18 cellular contexts compared by ENCODE assay signal in the genomic region with DNA sequence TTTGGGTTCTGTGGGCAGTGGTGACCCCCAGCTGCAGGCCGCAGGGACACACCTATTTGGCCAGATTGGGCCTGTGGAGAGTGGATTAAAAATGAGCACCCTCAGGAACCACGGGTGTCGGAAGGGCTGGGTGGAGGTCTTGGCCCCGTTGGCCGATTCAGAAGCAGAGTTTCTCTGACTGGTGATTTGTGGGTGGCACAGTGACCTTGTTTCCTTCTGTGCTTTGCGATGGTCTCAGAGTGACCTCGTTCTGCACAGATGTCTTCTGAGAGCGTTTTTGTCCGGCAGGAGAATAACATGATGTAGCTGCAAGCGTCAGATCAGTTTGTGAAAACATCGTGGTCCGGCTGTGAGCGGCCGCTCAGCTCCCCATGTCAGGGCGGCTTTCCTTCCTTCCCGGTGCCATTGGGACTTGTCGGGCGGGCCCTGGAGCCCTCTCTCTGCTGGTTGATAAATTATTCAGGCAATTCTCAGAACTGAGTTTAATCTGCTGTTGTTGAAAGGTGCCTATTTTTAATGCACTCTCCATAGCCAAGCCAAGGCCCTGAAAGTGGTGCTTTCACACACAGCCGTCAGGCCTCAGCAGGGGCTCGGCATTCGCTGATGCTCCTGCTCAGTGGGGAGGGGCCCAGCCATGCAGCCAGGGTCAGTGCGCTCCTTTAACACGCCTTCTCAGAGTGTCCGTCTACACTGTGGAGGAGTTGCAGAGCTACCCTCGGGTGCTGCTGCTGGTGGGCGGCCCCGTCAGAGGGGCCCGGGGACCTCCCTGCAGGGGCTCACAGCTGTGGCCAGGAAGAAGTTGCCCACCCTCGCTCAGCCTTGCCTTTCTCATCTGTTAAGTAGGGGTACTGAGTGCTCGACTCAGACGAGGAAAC. TPM values are rescaled to one million over a fixed set of nuclear protein-coding genes. Genes with fewer than 3 reads are reported as not detected.
DNase-seq lines count a peak whose midpoint lies in the region; ATAC-seq, FAIRE-seq and TF ChIP-seq lines count a peak whose summit lies in the region.
"Had no signal": no experiment of that assay in that cellular context is flagged by ENCODE, and none has a peak within 500 bp of the region (broad histone marks: within the 10 kb centered on the region; RNA-seq: fewer than 3 reads in every experiment).

No MANE protein-coding gene starts in this region.

- H4K5ac ChIP-seq in H1 (ENCODE audit: insufficient read length, low read depth, low read length), result no peak overlapping the region

- peaks cover 2 to 5% of the 10 kb centered on the region in 2 experiments; a peak in 1 of 4 replicates for H3K9me3 ChIP-seq in H1 (ENCODE audit: insufficient read depth in 2 of 2, low read depth in 1 of 2, low read length in 1 of 2)
- H3K9me3 ChIP-seq in upper lobe of right lung, result peaks cover 10% of the 10 kb centered on the region
- H3K9me3 ChIP-seq: BE2C, HAP-1 had no signal

- no peak overlapping the region for H3K56ac ChIP-seq in H1 (replicated peaks; ENCODE audit: insufficient read length, low read depth, low read length)

- no peak overlapping the region for H3K4me2 ChIP-seq in H1 (ENCODE audit: insufficient read depth in 1 of 2, low read depth in 2 of 2, low read length in 2 of 2)

- H3K14ac ChIP-seq in H1 (ENCODE audit: insufficient read length), result no peak overlapping the region

- peaks cover 32% of the 10 kb centered on the region for H3K9me3 Mint-ChIP-seq in nephron progenitor cell

- DNase-seq in NCI-H2227 (lab: John Stamatoyannopoulos, UW; ENCODE audit: unreplicated experiment) (peak; percentile 11), H1 (ENCODE audit: low read depth in 1 of 2, low spot score in 2 of 2) (no peak), nephron progenitor cell (no peak), upper lobe of right lung (peak; percentile 57), MV-4-11 (lab: John Stamatoyannopoulos, UW) (no peak)
- DNase-seq: BE2C; CD4-positive, alpha-beta memory T cell; NCI-H1436 treated with DMSO at 0.1 percent for 48 hours; NCI-H2081; NCI-H226; NCI-H526 treated with DMSO at 0.1 percent for 48 hours; OCI-M1; RPMI8226; SJCRH30 had no signal

- H2AK5ac ChIP-seq in H1 (ENCODE audit: low read depth, low read length), result no peak overlapping the region

- H2BK120ac ChIP-seq in H1 (replicated peaks; ENCODE audit: low read depth, low read length), result no peak overlapping the region

- H2BK20ac ChIP-seq in H1 (ENCODE audit: low read length), result no peak overlapping the region

- H3K27me3 ChIP-seq in H1 (replicated peaks in 1 of 4; ENCODE audit: control insufficient read depth in 3 of 4, extremely low read depth in 1 of 4, insufficient read depth in 3 of 4, low read length in 3 of 4) (no peaks in the 10 kb centered on the region; a peak in 1 of 7 replicates), upper lobe of right lung (no peaks in the 10 kb centered on the region)
- H3K27me3 ChIP-seq: SJCRH30 had no signal

- H3K9ac ChIP-seq in H1 (replicated peaks in 1 of 4; ENCODE audit: extremely low read depth in 1 of 4, low read depth in 3 of 4, low read length in 3 of 4), result no peak overlapping the region; a peak in 1 of 7 replicates

- no peaks in the 10 kb centered on the region for H4K20me1 ChIP-seq in H1 (replicated peaks in 1 of 2; ENCODE audit: control insufficient read depth in 1 of 2, insufficient read depth in 2 of 2, low read length in 2 of 2)

- no peaks in the 10 kb centered on the region for H3K79me2 ChIP-seq in H1 (ENCODE audit: control insufficient read depth in 1 of 2, insufficient read depth in 2 of 2, low read length in 2 of 2)

- H3K4me1 Mint-ChIP-seq in nephron progenitor cell, result peaks cover 22% of the 10 kb centered on the region

- H3K23me2 ChIP-seq in H1 (ENCODE audit: low read depth, low read length), result peaks cover 2% of the 10 kb centered on the region; the same call in 1 of the 2 replicates

- H3K36me3 Mint-ChIP-seq in nephron progenitor cell (ENCODE audit: low read depth), result no peaks in the 10 kb centered on the region

- H2BK12ac ChIP-seq in H1 (ENCODE audit: low read depth, low read length), result no peak overlapping the region

- H3K79me1 ChIP-seq in H1 (ENCODE audit: low read depth, low read length), result no peaks in the 10 kb centered on the region

- H3K4ac ChIP-seq in H1 (replicated peaks; ENCODE audit: insufficient read length, low read depth, low read length), result no peak overlapping the region

- intact Hi-C loops in upper lobe of right lung (cut with DNase I), result no loop called here

- H2BK5ac ChIP-seq in H1 (ENCODE audit: low read depth, low read length), result peak overlapping the region; percentile 30; the same call in 1 of the 2 replicates

- no peak for TF ChIP-seq RAD21 in H1 (IDR thresholded peaks at IDR 0.05 in 1 of 2, conservative IDR thresholded peaks at IDR 0.05 in 1 of 2; ENCODE audit: low read depth in 2 of 2, low read length in 2 of 2)

- H3K36me3 ChIP-seq in H1 (ENCODE audit: control insufficient read depth in 2 of 4, insufficient read depth in 4 of 4, low read length in 3 of 4) (no peaks in the 10 kb centered on the region), upper lobe of right lung (no peaks in the 10 kb centered on the region)
- H3K36me3 ChIP-seq: BE2C, HAP-1, SJCRH30 had no signal

- TF ChIP-seq POLR2A in H1 (IDR thresholded peaks at IDR 0.05; ENCODE audit: control extremely low read depth in 1 of 2, low read depth in 2 of 2, low read length in 2 of 2), result no peak

- TF ChIP-seq CTCF in H1 (IDR thresholded peaks at IDR 0.05; ENCODE audit: control extremely low read depth in 1 of 3, insufficient read depth in 1 of 3, low read depth in 1 of 3, low read length in 3 of 3), result no peak
- TF ChIP-seq CTCF in nephron progenitor cell (IDR thresholded peaks at IDR 0.05), result no peak
- TF ChIP-seq CTCF in upper lobe of right lung (IDR thresholded peaks at IDR 0.05), result no peak

- ATAC-seq in upper lobe of right lung, result no peak
- no peak for ATAC-seq in GM19467 (IDR thresholded peaks at IDR 0.05; ENCODE audit: unreplicated experiment)
- no peak for ATAC-seq in GM19035 (IDR thresholded peaks at IDR 0.05; ENCODE audit: unreplicated experiment)

- FAIRE-seq in H1 (lab: Jason Lieb, UNC), result no peak

- peak overlapping the region; percentile 21 for H3K27ac Mint-ChIP-seq in nephron progenitor cell
- H3K27ac Mint-ChIP-seq: CD4-positive, alpha-beta memory T cell; IgD-negative memory B cell had no signal

- H4K8ac ChIP-seq in H1 (ENCODE audit: extremely low read depth, insufficient read depth, low read length), result peak overlapping the region; percentile 53; the same call in 1 of the 2 replicates

- no peak for TF ChIP-seq EP300 in H1 (IDR thresholded peaks at IDR 0.05; ENCODE audit: borderline replicate concordance in 1 of 2, low read depth in 2 of 2, low read length in 2 of 2)

- no peak overlapping the region; the same call in 1 of the 2 replicates for H3K18ac ChIP-seq in H1 (ENCODE audit: extremely low read depth, low read length)

- CTCF ChIA-PET in H1 (lab: Charles Lee; ENCODE audit: partially characterized antibody), result interaction anchor here (0.9 to 1.5 kb wide), 5 partner anchors 11 to 27 kb away, joined by 3 to 4 read pairs (median 4); partner anchors contain the start of gene TRPM2

- no peak overlapping the region for H2AFZ ChIP-seq in H1 (ENCODE audit: low read length)

- POLR2A ChIA-PET in H1 (lab: Charles Lee; ENCODE audit: partially characterized antibody), result no interaction called here

- H3K4me1 ChIP-seq in H1 (replicated peaks in 1 of 4; ENCODE audit: control insufficient read depth in 3 of 4, insufficient read depth in 4 of 4, low read length in 3 of 4), result peaks cover 0 to 9% (median 2%) of the 10 kb centered on the region in 4 experiments; a peak in 2 of 7 replicates
- no peaks in the 10 kb centered on the region for H3K4me1 ChIP-seq in upper lobe of right lung
- H3K4me1 ChIP-seq: BE2C, HAP-1, SJCRH30 had no signal

- no peak overlapping the region for H3K4me3 Mint-ChIP-seq in nephron progenitor cell
- H3K4me3 Mint-ChIP-seq: CD4-positive, alpha-beta memory T cell had no signal

- 81% methylated on average over 26 of the region's 31 CpGs; no CpG with 5 or more reads in 1 of the 2 experiments for WGBS in H1 (ENCODE audit: extremely low coverage in 1 of 2, insufficient coverage in 1 of 2, insufficient read length in 1 of 2, insufficient replicate concordance in 2 of 2, low coverage in 1 of 2, low lambda C conversion rate in 2 of 2, missing lambda C conversion rate in 1 of 2), 2 experiments

- peaks cover 25% of the 10 kb centered on the region for H3K27me3 Mint-ChIP-seq in nephron progenitor cell (ENCODE audit: low read depth, poor library complexity)
- H3K27me3 Mint-ChIP-seq: CD4-positive, alpha-beta memory T cell had no signal

- no peak overlapping the region for H4K91ac ChIP-seq in H1 (replicated peaks; ENCODE audit: insufficient read length, low read length)

- H2BK15ac ChIP-seq in H1 (ENCODE audit: low read length), result no peak overlapping the region

- H3K4me3 ChIP-seq in H1 (ENCODE audit: extremely low read depth in 1 of 4, insufficient read depth in 2 of 4, low read depth in 3 of 4, low read length in 4 of 4) (no peak overlapping the region), upper lobe of right lung (no peak overlapping the region)
- H3K4me3 ChIP-seq: HAP-1, SJCRH30 had no signal

- no peak overlapping the region for H3K23ac ChIP-seq in H1 (ENCODE audit: insufficient read length)

- H3K27ac ChIP-seq in H1 (ENCODE audit: low read depth, low read length) (no peak overlapping the region), upper lobe of right lung (no peak overlapping the region)
- H3K27ac ChIP-seq: SJCRH30 had no signal

TF ChIP-seq in H1, 55 proteins besides CTCF, POLR2A, EP300 and RAD21 (continues in another document):
- TF ChIP-seq TCF12 (IDR thresholded peaks at IDR 0.05; ENCODE audit: low read depth, low read length), result no peak

RNA-seq across cellular contexts. Expression of gene TRPM2, which starts 26.8 kb away (rescaled TPM):
- total RNA-seq in H1 (2021; fragmentation: NEBNext Ultra II Directional; extraction: Animal tissue kit (Norgen Biotek cat#: 25700)), result 0.28 and 0.36 TPM in 2 replicates
- 0.17 and 0.27 TPM in 2 replicates for polyA plus RNA-seq in H1 (2011; rRNA removed)
- polyA plus RNA-seq in H1 (2011; cell fraction: cytosol; rRNA removed), result 0.27 TPM
- polyA plus RNA-seq in H1 (2011; cell fraction: nucleus; rRNA removed), result 0.64 TPM
- polyA plus RNA-seq in H1 (2012, experiment 1 of 2), result 0.13 to 0.59 TPM (median 0.25 TPM) in 4 replicates
- 0.10 TPM for polyA plus RNA-seq in H1 (2012, experiment 2 of 2)
- 0.30 TPM for polyA plus RNA-seq in H1 (2013, experiment 1 of 2)
- 0.15 TPM for polyA plus RNA-seq in H1 (2013, experiment 2 of 2)
- 0.17 and 0.22 TPM in 2 replicates for polyA minus RNA-seq in H1 (2011; rRNA and poly(A)+ RNA removed)
- polyA minus RNA-seq in H1 (2011; cell fraction: cytosol; rRNA and poly(A)+ RNA removed), result 1.5 TPM
- polyA minus RNA-seq in H1 (2011; cell fraction: nucleus; rRNA and poly(A)+ RNA removed), result 1.2 TPM
- 10.0 TPM for total RNA-seq in upper lobe of right lung

RNA-seq across cellular contexts. Expression of gene CFAP410, which starts 41.0 kb away (rescaled TPM):
- 10.6 and 11.6 TPM in 2 replicates for total RNA-seq in H1 (2021; fragmentation: NEBNext Ultra II Directional; extraction: Animal tissue kit (Norgen Biotek cat#: 25700))
- polyA plus RNA-seq in H1 (2011; rRNA removed), result 12.0 and 20.5 TPM in 2 replicates
- 14.8 TPM for polyA plus RNA-seq in H1 (2011; cell fraction: cytosol; rRNA removed)
- 59.6 TPM for polyA plus RNA-seq in H1 (2011; cell fraction: nucleus; rRNA removed)
- polyA plus RNA-seq in H1 (2012, experiment 1 of 2), result 6.5 to 11.7 TPM (median 11.0 TPM) in 4 replicates
- 5.2 TPM for polyA plus RNA-seq in H1 (2012, experiment 2 of 2)
- polyA plus RNA-seq in H1 (2013, experiment 1 of 2), result 9.3 TPM
- 7.4 TPM for polyA plus RNA-seq in H1 (2013, experiment 2 of 2)
- 2.4 and 2.6 TPM in 2 replicates for polyA minus RNA-seq in H1 (2011; rRNA and poly(A)+ RNA removed)
- polyA minus RNA-seq in H1 (2011; cell fraction: cytosol; rRNA and poly(A)+ RNA removed), result 4.1 TPM
- polyA minus RNA-seq in H1 (2011; cell fraction: nucleus; rRNA and poly(A)+ RNA removed), result 7.8 TPM
- 25.4 TPM for total RNA-seq in upper lobe of right lung

Comparison
In these comparisons a context has a peak if more than half of its experiments do, and no peak if none do; other contexts are left out.
1. DNase-seq: peak in NCI-H2227 (single experiment) and upper lobe of right lung (single experiment); none in H1 (0 of 2), nephron progenitor cell (single experiment) and MV-4-11 (single experiment).